ENCODE assay signal across 19 cellular contexts in genomic region chr9:122382901-122383850, GRCh38. TPM values are rescaled to one million over a fixed set of nuclear protein-coding genes. Genes with fewer than 3 reads are reported as not detected.
DNase-seq lines count a peak whose midpoint lies in the region; ATAC-seq, FAIRE-seq and TF ChIP-seq lines count a peak whose summit lies in the region.
"Had no signal": no experiment of that assay in that cellular context is flagged by ENCODE, and none has a peak within 500 bp of the region (broad histone marks: within the 10 kb centered on the region; RNA-seq: fewer than 3 reads in every experiment).

No MANE protein-coding gene starts in this region.

- no peak overlapping the region for H2AFZ ChIP-seq in H1 (ENCODE audit: low read length)
- H2AFZ ChIP-seq: PC-9 had no signal

- no peak for TF ChIP-seq EP300 in H1 (IDR thresholded peaks at IDR 0.05; ENCODE audit: borderline replicate concordance in 1 of 2, low read depth in 2 of 2, low read length in 2 of 2)

- H4K5ac ChIP-seq in H1 (ENCODE audit: insufficient read length, low read depth, low read length), result no peak overlapping the region

- no peak overlapping the region for H2BK120ac ChIP-seq in H1 (replicated peaks; ENCODE audit: low read depth, low read length)

- no peak overlapping the region for H3K9ac ChIP-seq in H1 (replicated peaks in 1 of 4; ENCODE audit: extremely low read depth in 1 of 4, low read depth in 3 of 4, low read length in 3 of 4)

- DNase-seq in AG10803 (ENCODE audit: low read depth) (peak; percentile 88), HFFc6 (no peak), H1 (ENCODE audit: low read depth in 1 of 2, low spot score in 2 of 2) (no peak), kidney tubule cell (ENCODE audit: low spot score) (peak; percentile 67), OCI-M1 (lab: John Stamatoyannopoulos, UW) (no peak), kidney glomerular epithelial cell (lab: John Stamatoyannopoulos, UW) (no peak)
- DNase-seq: activated CD4-positive, alpha-beta T cell treated with anti-CD3 and anti-CD28 coated beads for 1 hour; activated effector memory CD4-positive, alpha-beta T cell treated with anti-CD3 and anti-CD28 coated beads, Interleukin-2, amount 50 U/mL, for 16 hours; caudate nucleus; MM.1S; naive B cell had no signal

- H2BK15ac ChIP-seq in H1 (ENCODE audit: low read length), result no peak overlapping the region

- H2AK5ac ChIP-seq in H1 (ENCODE audit: low read depth, low read length), result no peak overlapping the region

- ATAC-seq in HG02588 (IDR thresholded peaks at IDR 0.05; ENCODE audit: unreplicated experiment), result no peak
- ATAC-seq in HG03039 (IDR thresholded peaks at IDR 0.05; ENCODE audit: unreplicated experiment), result no peak

- H3K56ac ChIP-seq in H1 (replicated peaks; ENCODE audit: insufficient read length, low read depth, low read length), result no peak overlapping the region

- H3K4me3 ChIP-seq in AG10803 (ENCODE audit: low read length), result no peak overlapping the region
- H3K4me3 ChIP-seq in H1 (ENCODE audit: extremely low read depth in 1 of 4, insufficient read depth in 2 of 4, low read depth in 3 of 4, low read length in 4 of 4), result no peak overlapping the region
- H3K4me3 ChIP-seq: PC-9, right lobe of liver, thoracic aorta had no signal

- no peak for TF ChIP-seq POLR2A in H1 (IDR thresholded peaks at IDR 0.05; ENCODE audit: control extremely low read depth in 1 of 2, low read depth in 2 of 2, low read length in 2 of 2)

- no peak overlapping the region for H3K4me2 ChIP-seq in H1 (ENCODE audit: insufficient read depth in 1 of 2, low read depth in 2 of 2, low read length in 2 of 2)
- H3K4me2 ChIP-seq: PC-9 had no signal

- H3K36me3 Mint-ChIP-seq in HFFc6 (ENCODE audit: low read depth), result peaks cover 68% of the 10 kb centered on the region

- H4K8ac ChIP-seq in H1 (ENCODE audit: extremely low read depth, insufficient read depth, low read length), result 0 out of 2 replicates have a peak overlapping the region, but pooled peaks have one; percentile 3

- H3K27me3 Mint-ChIP-seq in HFFc6 (ENCODE audit: insufficient read depth), result no peaks in the 10 kb centered on the region
- H3K27me3 Mint-ChIP-seq: naive B cell had no signal

- no peak for TF ChIP-seq RAD21 in H1 (IDR thresholded peaks at IDR 0.05 in 1 of 2, conservative IDR thresholded peaks at IDR 0.05 in 1 of 2; ENCODE audit: low read depth in 2 of 2, low read length in 2 of 2)

- no peak overlapping the region for H3K27ac ChIP-seq in H1 (ENCODE audit: low read depth, low read length)
- H3K27ac ChIP-seq: PC-9, right lobe of liver, thoracic aorta had no signal

- no peak overlapping the region for H2BK5ac ChIP-seq in H1 (ENCODE audit: low read depth, low read length)

- no peak overlapping the region for H3K4ac ChIP-seq in H1 (replicated peaks; ENCODE audit: insufficient read length, low read depth, low read length)

- H3K36me3 ChIP-seq in H1 (ENCODE audit: control insufficient read depth in 2 of 4, insufficient read depth in 4 of 4, low read length in 3 of 4), result no peaks in the 10 kb centered on the region
- H3K36me3 ChIP-seq: right lobe of liver, thoracic aorta had no signal

- H3K23ac ChIP-seq in H1 (ENCODE audit: insufficient read length), result no peak overlapping the region

- H3K23me2 ChIP-seq in H1 (ENCODE audit: low read depth, low read length), result no peaks in the 10 kb centered on the region

- no peak overlapping the region for H4K91ac ChIP-seq in H1 (replicated peaks; ENCODE audit: insufficient read length, low read length)

- CTCF ChIA-PET in H1 (lab: Charles Lee; ENCODE audit: partially characterized antibody), result interaction anchor here (0.6 to 1.7 kb wide), 7 partner anchors 21 to 427 kb away, joined by 3 to 6 read pairs (median 3); no protein-coding TSS in a partner anchor

- H3K9me3 Mint-ChIP-seq in HFFc6, result peaks cover 14% of the 10 kb centered on the region
- H3K9me3 Mint-ChIP-seq: T-helper 1 cell treated with Interleukin-12 subunit alpha and Interleukin-12 subunit beta and Interleukin-4 antibody, amounts not matched to agents 30 μg/mL and 1 μg/mL, for 36 hours had no signal

- peak overlapping the region; percentile 46 for H3K4me3 Mint-ChIP-seq in HFFc6
- H3K4me3 Mint-ChIP-seq: naive B cell; T-helper 1 cell treated with Interleukin-12 subunit alpha and Interleukin-12 subunit beta and Interleukin-4 antibody, amounts not matched to agents 30 μg/mL and 1 μg/mL, for 36 hours had no signal

- WGBS in H1 (ENCODE audit: extremely low coverage in 1 of 2, insufficient coverage in 1 of 2, insufficient read length in 1 of 2, insufficient replicate concordance in 2 of 2, low coverage in 1 of 2, low lambda C conversion rate in 2 of 2, missing lambda C conversion rate in 1 of 2), 2 experiments, result 85% methylated on average over 16 of the region's 16 CpGs; no CpG with 5 or more reads in 1 of the 2 experiments

- no peaks in the 10 kb centered on the region for H3K79me2 ChIP-seq in H1 (ENCODE audit: control insufficient read depth in 1 of 2, insufficient read depth in 2 of 2, low read length in 2 of 2)

- POLR2A ChIA-PET in H1 (lab: Charles Lee; ENCODE audit: partially characterized antibody), result no interaction called here

- 0 out of 4 replicates have a peak, but pooled peaks cover 0 to 5% of the 10 kb centered on the region in 2 experiments for H3K9me3 ChIP-seq in H1 (ENCODE audit: insufficient read depth in 2 of 2, low read depth in 1 of 2, low read length in 1 of 2)
- H3K9me3 ChIP-seq: right lobe of liver, thoracic aorta had no signal

- H2BK20ac ChIP-seq in H1 (ENCODE audit: low read length), result no peak overlapping the region

- no peaks in the 10 kb centered on the region for H3K79me1 ChIP-seq in H1 (ENCODE audit: low read depth, low read length)

- no peak for FAIRE-seq in H1 (lab: Jason Lieb, UNC)
- FAIRE-seq: D721Med, islet of Langerhans had no signal

- peaks cover 34% of the 10 kb centered on the region for H3K4me1 Mint-ChIP-seq in HFFc6 (ENCODE audit: low read depth)

- no peak overlapping the region for H2BK12ac ChIP-seq in H1 (ENCODE audit: low read depth, low read length)

- TF ChIP-seq CTCF in AG10803 (conservative IDR thresholded peaks at IDR 0.05; ENCODE audit: low read length) (no peak), HFFc6 (IDR thresholded peaks at IDR 0.05) (no peak), H1 (IDR thresholded peaks at IDR 0.05; ENCODE audit: control extremely low read depth in 1 of 3, insufficient read depth in 1 of 3, low read depth in 1 of 3, low read length in 3 of 3) (no peak)

- no peaks in the 10 kb centered on the region for H3K4me1 ChIP-seq in H1 (replicated peaks in 1 of 4; ENCODE audit: control insufficient read depth in 3 of 4, insufficient read depth in 4 of 4, low read length in 3 of 4)
- H3K4me1 ChIP-seq: right lobe of liver had no signal

- H3K27me3 ChIP-seq in H1 (replicated peaks in 1 of 4; ENCODE audit: control insufficient read depth in 3 of 4, extremely low read depth in 1 of 4, insufficient read depth in 3 of 4, low read length in 3 of 4), result no peaks in the 10 kb centered on the region; a peak in 1 of 7 replicates
- H3K27me3 ChIP-seq: right lobe of liver had no signal

- H3K18ac ChIP-seq in H1 (ENCODE audit: extremely low read depth, low read length), result no peak overlapping the region; the same call in 1 of the 2 replicates

- H3K14ac ChIP-seq in H1 (ENCODE audit: insufficient read length), result no peak overlapping the region

- H3K27ac Mint-ChIP-seq in HFFc6, result peak overlapping the region; percentile 72
- H3K27ac Mint-ChIP-seq: T-helper 1 cell treated with Interleukin-12 subunit alpha and Interleukin-12 subunit beta and Interleukin-4 antibody, amounts not matched to agents 30 μg/mL and 1 μg/mL, for 36 hours had no signal

- no peaks in the 10 kb centered on the region for H4K20me1 ChIP-seq in H1 (replicated peaks in 1 of 2; ENCODE audit: control insufficient read depth in 1 of 2, insufficient read depth in 2 of 2, low read length in 2 of 2)

TF ChIP-seq in H1, 55 proteins besides CTCF, POLR2A, EP300 and RAD21:
- TF ChIP-seq TAF7 (optimal IDR thresholded peaks at IDR 0.05; ENCODE audit: borderline replicate concordance, low read depth, low read length) (no peak), TCF12 (IDR thresholded peaks at IDR 0.05; ENCODE audit: low read depth, low read length) (no peak), NRF1 (IDR thresholded peaks at IDR 0.05; ENCODE audit: low read depth, low read length) (no peak), GTF2F1 (IDR thresholded peaks at IDR 0.05; ENCODE audit: borderline replicate concordance, low read depth, low read length) (no peak), EZH2 (IDR thresholded peaks at IDR 0.05; ENCODE audit: low read depth, low read length, severe bottlenecking) (no peak), CEBPB (IDR thresholded peaks at IDR 0.05; ENCODE audit: low read depth, low read length) (no peak), MAFK (IDR thresholded peaks at IDR 0.05; ENCODE audit: low read depth, low read length) (no peak), CREB1 (IDR thresholded peaks at IDR 0.05) (no peak)

RNA-seq across cellular contexts. Expression of gene PTGS1, which starts 12.4 kb away (rescaled TPM):
- total RNA-seq in HFFc6 (2021; fragmentation: NEBNext Ultra II Directional; extraction: Animal tissue kit (Norgen Biotek cat#: 25700)), result 100 to 1,000 TPM in 3 of 6 experiments, 10 to 100 TPM in 3; 33.0 to 122 (median 102) TPM
- total RNA-seq in H1 (2021; fragmentation: NEBNext Ultra II Directional; extraction: Animal tissue kit (Norgen Biotek cat#: 25700)), result 1.1 and 1.3 TPM in 2 replicates
- polyA plus RNA-seq in H1 (2011; rRNA removed), result 1.9 and 2.4 TPM in 2 replicates
- 1.9 TPM for polyA plus RNA-seq in H1 (2011; cell fraction: cytosol; rRNA removed)
- polyA plus RNA-seq in H1 (2011; cell fraction: nucleus; rRNA removed), result 2.9 TPM
- polyA plus RNA-seq in H1 (2012, experiment 1 of 2), result 0.93 to 2.0 TPM (median 1.7 TPM) in 4 replicates
- polyA plus RNA-seq in H1 (2012, experiment 2 of 2), result 1.00 TPM
- 1.4 TPM for polyA plus RNA-seq in H1 (2013, experiment 1 of 2)
- polyA plus RNA-seq in H1 (2013, experiment 2 of 2), result 1.5 TPM
- 1.8 and 2.2 TPM in 2 replicates for polyA minus RNA-seq in H1 (2011; rRNA and poly(A)+ RNA removed)
- 1.2 TPM for polyA minus RNA-seq in H1 (2011; cell fraction: cytosol; rRNA and poly(A)+ RNA removed)
- polyA minus RNA-seq in H1 (2011; cell fraction: nucleus; rRNA and poly(A)+ RNA removed), result 1.1 TPM

Comparison
In these comparisons a context has a peak if more than half of its experiments do, and no peak if none do; other contexts are left out.
1. DNase-seq: peak in AG10803 (single experiment) and kidney tubule cell (single experiment); none in HFFc6 (single experiment), H1 (0 of 2), OCI-M1 (single experiment) and kidney glomerular epithelial cell (single experiment).
2. RNA of gene PTGS1, which starts 12.4 kb away (total RNA-seq): 33.0 to 122 TPM in HFFc6; 1.1 to 1.3 TPM in H1; every median in the first group is over 10 times any median in the second.